13 cellular contexts compared by ENCODE assay signal in genomic region chr10:126846959-126847358, GRCh38.
"Had no signal": no experiment of that assay in that cellular context is flagged by ENCODE, and none has a peak within 500 bp of the region (broad histone marks: within the 10 kb centered on the region; RNA-seq: fewer than 3 reads in every experiment).

No MANE protein-coding gene starts in this region.

- H3K27ac ChIP-seq: adrenal gland, SK-N-MC, upper lobe of left lung had no signal

- H3K4me3 Mint-ChIP-seq: activated naive CD4-positive, alpha-beta T cell treated with anti-CD3 and anti-CD28 coated beads, Interleukin-2, amount 50 U/mL, for 24 hours; brain; stimulated activated naive CD8-positive, alpha-beta T cell treated with anti-CD3 and anti-CD28 coated beads, Interleukin-15, amount 100 ng/mL, for 72 hours had no signal

- H3K4me1 Mint-ChIP-seq: activated naive CD4-positive, alpha-beta T cell treated with anti-CD3 and anti-CD28 coated beads, Interleukin-2, amount 50 U/mL, for 24 hours; brain; stimulated activated naive CD8-positive, alpha-beta T cell treated with anti-CD3 and anti-CD28 coated beads, Interleukin-15, amount 100 ng/mL, for 72 hours had no signal

- DNase-seq: activated CD4-positive, alpha-beta T cell treated with anti-CD3 and anti-CD28 coated beads for 1 hour; activated CD4-positive, alpha-beta T cell treated with anti-CD3 and anti-CD28 coated beads, Interleukin-2, amount 50 U/mL, for 4 hours; adrenal gland; cerebellar nuclear complex; dermis blood vessel endothelial cell; erythroblast; hippocampal formation; stimulated activated naive CD8-positive, alpha-beta T cell treated with anti-CD3 and anti-CD28 coated beads, Interleukin-15, amount 100 ng/mL, for 72 hours; upper lobe of left lung had no signal

- H3K9me3 Mint-ChIP-seq: activated naive CD4-positive, alpha-beta T cell treated with anti-CD3 and anti-CD28 coated beads, Interleukin-2, amount 50 U/mL, for 24 hours; activated T-helper 2 cell treated with anti-CD3 and anti-CD28 coated beads, Interferon-gamma antibody, Interleukin-2, Interleukin-4, amounts not matched to agents 10 μg/mL and 5 μg/mL and 100 μg/mL, durations not matched to agents 14 hours and 24 hours and 36 hours; stimulated activated naive CD8-positive, alpha-beta T cell treated with anti-CD3 and anti-CD28 coated beads, Interleukin-15, amount 100 ng/mL, for 72 hours had no signal

- H3K4me3 ChIP-seq: adrenal gland, SK-N-MC, upper lobe of left lung had no signal

- H3K27me3 Mint-ChIP-seq: activated naive CD4-positive, alpha-beta T cell treated with anti-CD3 and anti-CD28 coated beads, Interleukin-2, amount 50 U/mL, for 24 hours; stimulated activated naive CD8-positive, alpha-beta T cell treated with anti-CD3 and anti-CD28 coated beads, Interleukin-15, amount 100 ng/mL, for 72 hours had no signal

- H3K27me3 ChIP-seq: adrenal gland, upper lobe of left lung had no signal

- H3K36me3 Mint-ChIP-seq: activated naive CD4-positive, alpha-beta T cell treated with anti-CD3 and anti-CD28 coated beads, Interleukin-2, amount 50 U/mL, for 24 hours; brain had no signal

- H3K9me3 ChIP-seq: adrenal gland, upper lobe of left lung had no signal

- H3K36me3 ChIP-seq: adrenal gland, upper lobe of left lung had no signal

- H3K27ac Mint-ChIP-seq: activated naive CD4-positive, alpha-beta T cell treated with anti-CD3 and anti-CD28 coated beads, Interleukin-2, amount 50 U/mL, for 24 hours; activated T-helper 2 cell treated with anti-CD3 and anti-CD28 coated beads, Interferon-gamma antibody, Interleukin-2, Interleukin-4, amounts not matched to agents 10 μg/mL and 5 μg/mL and 100 μg/mL, durations not matched to agents 14 hours and 24 hours and 36 hours; brain; stimulated activated naive CD8-positive, alpha-beta T cell treated with anti-CD3 and anti-CD28 coated beads, Interleukin-15, amount 100 ng/mL, for 72 hours had no signal
